In genomic region chr1:1089731-1090423, GRCh38 we compare ENCODE assay signal across 1 cellular context.
TF ChIP-seq lines count a peak whose summit lies in the region.

No MANE protein-coding gene starts in this region.

TF ChIP-seq in HepG2, 621 proteins besides CTCF, POLR2A, EP300 and RAD21:
- peak; percentile 72 for TF ChIP-seq ZBTB33 (CRISPR knock-in tag; IDR thresholded peaks at IDR 0.05)
- TF ChIP-seq ZNF550 (CRISPR knock-in tag; IDR thresholded peaks at IDR 0.05; ENCODE audit: borderline replicate concordance): no peak
